10 cellular contexts compared by ENCODE assay signal in genomic region chr17:81052199-81052997, GRCh38. TPM values are rescaled to one million over a fixed set of nuclear protein-coding genes. Genes with fewer than 3 reads are reported as not detected.
A peak's percentile ranks its signal among the peaks of the same experiment; 100 is the strongest.
DNase-seq lines count a peak whose midpoint lies in the region; ATAC-seq and TF ChIP-seq lines count a peak whose summit lies in the region.
"Had no signal": no experiment of that assay in that cellular context is flagged by ENCODE, and none has a peak within 500 bp of the region (broad histone marks: within the 10 kb centered on the region; RNA-seq: fewer than 3 reads in every experiment).

No MANE protein-coding gene starts in this region.

- WGBS in IMR-90 (ENCODE audit: extremely low coverage in 2 of 2, insufficient read length in 1 of 2), 2 experiments: 76% methylated on average over 10 of the region's 31 CpGs; no CpG with 5 or more reads in 1 of the 2 experiments

- no peak for TF ChIP-seq RAD21 in IMR-90 (IDR thresholded peaks at IDR 0.05; ENCODE audit: low read length)

- no peak overlapping the region for H3K4me3 Mint-ChIP-seq in activated naive CD4-positive, alpha-beta T cell treated with anti-CD3 and anti-CD28 coated beads, Interleukin-2, amount 10 ng/mL, durations not matched to agents 7 days and 5 days

- peaks cover 3% of the 10 kb centered on the region; the same call in 1 of the 2 replicates for H3K36me3 ChIP-seq in IMR-90 (ENCODE audit: control insufficient read depth, insufficient read depth, low read length)
- H3K36me3 ChIP-seq in WERI-Rb-1: peaks cover 29% of the 10 kb centered on the region
- peaks cover 18% of the 10 kb centered on the region for H3K36me3 ChIP-seq in iPS-15b (ENCODE audit: control insufficient read depth, insufficient read depth, low read length)
- H3K36me3 ChIP-seq in subcutaneous abdominal adipose tissue (ENCODE audit: control insufficient read depth in 5 of 5, insufficient read depth in 5 of 5, low read length in 5 of 5): peaks cover 0 to 9% (median 0%) of the 10 kb centered on the region in 5 donors
- H3K36me3 ChIP-seq: thoracic aorta had no signal

- no peaks in the 10 kb centered on the region for H3K36me3 Mint-ChIP-seq in activated naive CD4-positive, alpha-beta T cell treated with anti-CD3 and anti-CD28 coated beads, Interleukin-2, amount 10 ng/mL, durations not matched to agents 7 days and 5 days

- H3K23ac ChIP-seq in IMR-90 (ENCODE audit: low read depth, low read length): no peak overlapping the region

- no peak overlapping the region for H3K27ac ChIP-seq in IMR-90 (ENCODE audit: insufficient read depth, low read length)
- peak overlapping the region; percentile 87 for H3K27ac ChIP-seq in WERI-Rb-1
- peak overlapping the region; percentile 30 for H3K27ac ChIP-seq in subcutaneous abdominal adipose tissue (ENCODE audit: low read depth, low read length)
- H3K27ac ChIP-seq: thoracic aorta had no signal

- POLR2A ChIA-PET in IMR-90 (lab: Charles Lee; ENCODE audit: unreplicated experiment): no interaction called here

- H3K9ac ChIP-seq in IMR-90 (ENCODE audit: low read depth, low read length) (no peak overlapping the region), iPS-15b (ENCODE audit: low read depth, low read length) (peak overlapping the region; percentile 47), subcutaneous abdominal adipose tissue (ENCODE audit: low read length in 5 of 5) (no peak overlapping the region)

- no peak for TF ChIP-seq POLR2A in IMR-90 (IDR thresholded peaks at IDR 0.05; ENCODE audit: low read depth, low read length)

- no peak overlapping the region for H3K14ac ChIP-seq in IMR-90 (replicated peaks; ENCODE audit: low read depth, low read length)

- H3K4me1 Mint-ChIP-seq in activated naive CD4-positive, alpha-beta T cell treated with anti-CD3 and anti-CD28 coated beads, Interleukin-2, amount 10 ng/mL, durations not matched to agents 7 days and 5 days: peaks cover 8% of the 10 kb centered on the region

- peaks cover 3% of the 10 kb centered on the region for H3K9me1 ChIP-seq in IMR-90 (ENCODE audit: insufficient read depth, low read length)

- H2BK120ac ChIP-seq in IMR-90 (ENCODE audit: low read depth, low read length): no peak overlapping the region

- H4K91ac ChIP-seq in IMR-90 (ENCODE audit: insufficient read depth, low read depth, low read length): no peak overlapping the region

- H3K4me1 ChIP-seq in IMR-90 (ENCODE audit: control insufficient read depth, insufficient read depth, low read length) (peaks cover 3% of the 10 kb centered on the region; the same call in 1 of the 2 replicates), iPS-15b (ENCODE audit: control insufficient read depth, insufficient read depth, low read length) (peaks cover 3% of the 10 kb centered on the region), subcutaneous abdominal adipose tissue (ENCODE audit: control insufficient read depth in 5 of 5, insufficient read depth in 5 of 5, low read length in 5 of 5) (peaks cover 0 to 63% (median 41%) of the 10 kb centered on the region in 5 donors)

- H3K79me1 ChIP-seq in IMR-90 (ENCODE audit: low read depth in 1 of 2, low read length in 2 of 2): peaks cover 5 to 24% of the 10 kb centered on the region in 2 experiments; a peak in 3 of 4 replicates

- H3K18ac ChIP-seq in IMR-90 (ENCODE audit: low read depth, low read length): no peak overlapping the region

- H2BK15ac ChIP-seq in IMR-90 (ENCODE audit: low read depth, low read length): no peak overlapping the region

- CTCF ChIA-PET in IMR-90 (lab: Yijun Ruan, JAX): no interaction called here
- CTCF ChIA-PET in activated naive CD4-positive, alpha-beta T cell treated with anti-CD3 and anti-CD28 coated beads, Interleukin-2, amount 10 ng/mL, durations not matched to agents 7 days and 5 days (lab: Charles Lee): no interaction called here

- H3K4me2 ChIP-seq in IMR-90 (ENCODE audit: low read depth, low read length): no peak overlapping the region

- no peaks in the 10 kb centered on the region for H3K27me3 ChIP-seq in IMR-90 (ENCODE audit: control insufficient read depth, insufficient read depth, low read length)
- no peaks in the 10 kb centered on the region for H3K27me3 ChIP-seq in WERI-Rb-1 (ENCODE audit: insufficient read depth, low read depth, severe bottlenecking)
- H3K27me3 ChIP-seq in iPS-15b (ENCODE audit: control insufficient read depth, insufficient read depth, low read length): no peaks in the 10 kb centered on the region
- H3K27me3 ChIP-seq in subcutaneous abdominal adipose tissue (ENCODE audit: control insufficient read depth in 5 of 5, insufficient read depth in 4 of 5, low read length in 5 of 5): peaks cover 0 to 4% (median 2%) of the 10 kb centered on the region in 5 donors

- H2BK5ac ChIP-seq in IMR-90 (ENCODE audit: low read depth, low read length, poor library complexity, severe bottlenecking): no peak overlapping the region

- H3K9me3 Mint-ChIP-seq in activated naive CD4-positive, alpha-beta T cell treated with anti-CD3 and anti-CD28 coated beads, Interleukin-2, amount 10 ng/mL, durations not matched to agents 7 days and 5 days: no peaks in the 10 kb centered on the region

- peak overlapping the region; percentile 55 for H2AK9ac ChIP-seq in IMR-90 (replicated peaks; ENCODE audit: low read depth, low read length, poor library complexity)

- H4K20me1 ChIP-seq in IMR-90 (ENCODE audit: insufficient read depth, low read length): peaks cover 30% of the 10 kb centered on the region

- H3K9me3 ChIP-seq in IMR-90 (ENCODE audit: control insufficient read depth, insufficient read depth, low read length) (no peaks in the 10 kb centered on the region), WERI-Rb-1 (ENCODE audit: severe bottlenecking) (no peaks in the 10 kb centered on the region), iPS-15b (ENCODE audit: control insufficient read depth, insufficient read depth, low read length) (no peaks in the 10 kb centered on the region), subcutaneous abdominal adipose tissue (ENCODE audit: control insufficient read depth in 5 of 5, low read length in 5 of 5) (no peaks in the 10 kb centered on the region)
- H3K9me3 ChIP-seq: thoracic aorta had no signal

- DNase-seq in IMR-90 (no peak), WERI-Rb-1 (peak; percentile 91), NCI-H524 treated with DMSO at 0.1 percent for 48 hours (lab: John Stamatoyannopoulos, UW) (no peak)
- DNase-seq in activated naive CD4-positive, alpha-beta T cell treated with anti-CD3 and anti-CD28 coated beads, Interleukin-2, amount 10 ng/mL, durations not matched to agents 7 days and 5 days: no peak
- no peak for DNase-seq in activated CD8-positive, alpha-beta memory T cell treated with anti-CD3 and anti-CD28 coated beads, Interleukin-2, amount 50 U/mL, for 4 hours
- DNase-seq: stimulated activated CD4-positive, alpha-beta T cell treated with anti-CD3 and anti-CD28 coated beads, Interleukin-4, amount 100 ng/mL, for 4 hours; T-helper 9 cell had no signal

- H4K8ac ChIP-seq in IMR-90 (ENCODE audit: low read depth in 2 of 2, low read length in 2 of 2): no peak overlapping the region

- H3K4me3 ChIP-seq in IMR-90 (ENCODE audit: insufficient read depth, low read depth, low read length) (no peak overlapping the region), WERI-Rb-1 (ENCODE audit: low read depth, low read length) (peak overlapping the region; percentile 18), iPS-15b (ENCODE audit: low read depth, low read length) (no peak overlapping the region), subcutaneous abdominal adipose tissue (ENCODE audit: low read depth in 1 of 5, low read length in 5 of 5) (peak overlapping the region in 3 of 5 donors; percentile 3 to 32 (median 10))
- H3K4me3 ChIP-seq: thoracic aorta had no signal

- in situ Hi-C loops in IMR-90 (cut with MboI; ENCODE audit: low sequenced_read_pairs): no loop called here

- no peak overlapping the region for H4K5ac ChIP-seq in IMR-90 (ENCODE audit: low read depth, low read length)

- H2AFZ ChIP-seq in IMR-90 (replicated peaks; ENCODE audit: low read length, poor library complexity): no peak overlapping the region

- no peak overlapping the region for H3K27ac Mint-ChIP-seq in activated naive CD4-positive, alpha-beta T cell treated with anti-CD3 and anti-CD28 coated beads, Interleukin-2, amount 10 ng/mL, durations not matched to agents 7 days and 5 days

- dilution Hi-C loops in IMR-90 (cut with HindIII; ENCODE audit: low sequenced_read_pairs, unreplicated experiment): no loop called here

- H2BK20ac ChIP-seq in IMR-90 (ENCODE audit: low read depth, low read length): no peak overlapping the region

- intact Hi-C loops in IMR-90 (cut with micrococcal nuclease): no loop called here

- H3K56ac ChIP-seq in IMR-90 (ENCODE audit: extremely low read depth, insufficient read depth, low read length): no peak overlapping the region

- peaks cover 14% of the 10 kb centered on the region for H3K27me3 Mint-ChIP-seq in activated naive CD4-positive, alpha-beta T cell treated with anti-CD3 and anti-CD28 coated beads, Interleukin-2, amount 10 ng/mL, durations not matched to agents 7 days and 5 days

- H2AK5ac ChIP-seq in IMR-90 (ENCODE audit: low read depth, low read length): peak overlapping the region; percentile 39; the same call in 1 of the 2 replicates

- no peak for ATAC-seq in IMR-90 (ENCODE audit: low read depth)

- no peak for TF ChIP-seq CTCF in IMR-90 (conservative IDR thresholded peaks at IDR 0.05; ENCODE audit: low read depth, low read length)
- no peak for TF ChIP-seq CTCF in WERI-Rb-1 (IDR thresholded peaks at IDR 0.05; ENCODE audit: low read depth, low read length)

- no peak overlapping the region for H3K4ac ChIP-seq in IMR-90 (ENCODE audit: low read depth, low read length)

- BruUV-seq in IMR-90 (replicated peaks; lab: Mats Ljungman, UMichigan): no TSS peak

TF ChIP-seq in IMR-90, 13 proteins besides CTCF, POLR2A, EP300 and RAD21 (continues in another document):
- TF ChIP-seq USF2 (IDR thresholded peaks at IDR 0.05; ENCODE audit: low read depth, low read length) (no peak), MAZ (IDR thresholded peaks at IDR 0.05; ENCODE audit: borderline replicate concordance, low read depth, low read length) (no peak)

RNA-seq across cellular contexts. Expression of gene BAIAP2, which starts 17.4 kb away (rescaled TPM):
- 18.3 and 22.8 TPM in 2 replicates for total RNA-seq in IMR-90 (2012; rRNA removed)
- polyA plus RNA-seq in IMR-90 (2012; rRNA removed): 32.6 and 36.1 TPM in 2 replicates
- polyA plus RNA-seq in IMR-90 (2012; cell fraction: cytosol; rRNA removed): 27.3 and 38.0 TPM in 2 replicates
- 37.9 and 82.6 TPM in 2 replicates for polyA plus RNA-seq in IMR-90 (2012; cell fraction: nucleus; rRNA removed; ENCODE audit: low replicate concordance)

Comparison
In these comparisons a context has a peak if more than half of its experiments do, and no peak if none do; other contexts are left out.
1. H3K4me3 ChIP-seq: peak in WERI-Rb-1 (single experiment) and subcutaneous abdominal adipose tissue (3 of 5); none in IMR-90 (single experiment) and iPS-15b (single experiment).